Comparison of ENCODE assay signal across 21 cellular contexts in the genomic region with DNA sequence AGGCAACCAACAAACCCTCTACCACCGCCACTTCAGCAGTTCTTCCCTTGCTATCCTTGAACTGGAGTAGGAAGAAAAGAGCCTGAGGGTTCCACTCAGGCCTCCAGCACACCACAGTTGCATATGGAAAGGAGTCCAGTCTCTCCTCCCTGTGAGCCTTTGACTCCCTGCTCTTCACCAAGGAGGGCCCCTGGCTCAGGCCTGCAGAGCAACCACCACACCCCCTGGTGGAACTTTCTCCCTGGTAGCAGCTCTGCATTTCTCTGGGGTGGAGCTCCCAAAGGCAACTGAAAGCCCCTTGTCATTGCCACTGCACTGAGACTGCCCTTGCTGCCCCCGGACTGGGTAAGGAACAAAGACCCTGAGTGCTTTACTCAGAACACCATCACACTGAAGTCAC.
DNase-seq lines count a peak whose midpoint lies in the region; FAIRE-seq and TF ChIP-seq lines count a peak whose summit lies in the region.
"Had no signal": no experiment of that assay in that cellular context is flagged by ENCODE, and none has a peak within 500 bp of the region (broad histone marks: within the 10 kb centered on the region; RNA-seq: fewer than 3 reads in every experiment).

No MANE protein-coding gene starts in this region.

- H2BK5ac ChIP-seq in H1 (ENCODE audit: low read depth, low read length): 0 out of 2 replicates have a peak overlapping the region, but pooled peaks have one; percentile 8
- no peak overlapping the region for H2BK5ac ChIP-seq in mesendoderm (ENCODE audit: low read length)

- DNase-seq in ELF-1 (ENCODE audit: low read depth, low spot score) (peak; percentile 29), H1 (ENCODE audit: low read depth in 1 of 2, low spot score in 2 of 2) (no peak), mesendoderm (peak; percentile 31), superior temporal gyrus (ENCODE audit: extremely low spot score) (no peak), head of caudate nucleus (no peak)
- DNase-seq in activated CD4-positive, alpha-beta T cell treated with anti-CD3 and anti-CD28 coated beads for 4 hours: no peak
- DNase-seq in activated CD4-positive, alpha-beta T cell treated with anti-CD3 and anti-CD28 coated beads, Interleukin-2, amount 10 ng/mL, durations not matched to agents 24 days and 14 days: no peak
- DNase-seq: DMS153, EL, GM23248, KBM-7, NCI-H1105 treated with DMSO at 0.1 percent for 48 hours, NCI-H1694, NCI-H2081 treated with DMSO at 0.1 percent for 48 hours, NCI-H510A treated with DMSO at 0.1 percent for 48 hours, NCI-H774 had no signal

- no peaks in the 10 kb centered on the region for H3K23me2 ChIP-seq in H1 (ENCODE audit: low read depth, low read length)

- H4K91ac ChIP-seq in H1 (replicated peaks; ENCODE audit: insufficient read length, low read length): no peak overlapping the region

- H3K9ac ChIP-seq in H1 (replicated peaks in 1 of 4; ENCODE audit: extremely low read depth in 1 of 4, low read depth in 3 of 4, low read length in 3 of 4) (no peak overlapping the region), mesendoderm (ENCODE audit: low read length) (no peak overlapping the region)
- H3K9ac ChIP-seq: BLaER1, GM23248 had no signal

- no peak overlapping the region for H2BK12ac ChIP-seq in H1 (ENCODE audit: low read depth, low read length)

- H3K79me1 ChIP-seq in H1 (ENCODE audit: low read depth, low read length) (no peaks in the 10 kb centered on the region), mesendoderm (ENCODE audit: low read length) (no peaks in the 10 kb centered on the region)

- no peak overlapping the region for H2BK120ac ChIP-seq in H1 (replicated peaks; ENCODE audit: low read depth, low read length)
- no peak overlapping the region for H2BK120ac ChIP-seq in mesendoderm (ENCODE audit: low read depth, low read length)

- no peak; a peak in 1 of 4 replicates for TF ChIP-seq CTCF in H1 (IDR thresholded peaks at IDR 0.05; ENCODE audit: control extremely low read depth in 1 of 3, insufficient read depth in 1 of 3, low read depth in 1 of 3, low read length in 3 of 3)

- intact Hi-C loops in activated CD4-positive, alpha-beta T cell treated with anti-CD3 and anti-CD28 coated beads, Interleukin-2, amount 10 ng/mL, durations not matched to agents 24 days and 14 days (cut with micrococcal nuclease): no loop called here
- intact Hi-C loops in head of caudate nucleus (cut with DNase I): no loop called here

- H3K14ac ChIP-seq in H1 (ENCODE audit: insufficient read length): no peak overlapping the region

- H3K4ac ChIP-seq in H1 (replicated peaks; ENCODE audit: insufficient read length, low read depth, low read length) (no peak overlapping the region), mesendoderm (ENCODE audit: low read depth, low read length) (no peak overlapping the region)

- H4K5ac ChIP-seq in H1 (ENCODE audit: insufficient read length, low read depth, low read length) (no peak overlapping the region), mesendoderm (ENCODE audit: low read length) (no peak overlapping the region)

- H3K56ac ChIP-seq in H1 (replicated peaks; ENCODE audit: insufficient read length, low read depth, low read length) (no peak overlapping the region), mesendoderm (ENCODE audit: low read length) (no peak overlapping the region)

- H3K27me3 Mint-ChIP-seq in activated CD4-positive, alpha-beta T cell treated with anti-CD3 and anti-CD28 coated beads, Interleukin-2, amount 10 ng/mL, durations not matched to agents 24 days and 14 days: no peaks in the 10 kb centered on the region
- H3K27me3 Mint-ChIP-seq: CD4-positive, alpha-beta memory T cell had no signal

- H3K36me3 Mint-ChIP-seq in activated CD4-positive, alpha-beta T cell treated with anti-CD3 and anti-CD28 coated beads, Interleukin-2, amount 10 ng/mL, durations not matched to agents 24 days and 14 days (ENCODE audit: low read depth): no peaks in the 10 kb centered on the region

- H3K79me2 ChIP-seq in H1 (ENCODE audit: control insufficient read depth in 1 of 2, insufficient read depth in 2 of 2, low read length in 2 of 2): no peaks in the 10 kb centered on the region
- no peaks in the 10 kb centered on the region for H3K79me2 ChIP-seq in mesendoderm (ENCODE audit: control insufficient read depth, insufficient read depth, low read length)

- CTCF ChIA-PET in H1 (lab: Charles Lee; ENCODE audit: partially characterized antibody): interaction anchor here (0.9 kb wide), 1 partner anchor 18 kb away, joined by 3 read pairs; no protein-coding TSS in a partner anchor

- H3K27ac Mint-ChIP-seq in activated CD4-positive, alpha-beta T cell treated with anti-CD3 and anti-CD28 coated beads, Interleukin-2, amount 10 ng/mL, durations not matched to agents 24 days and 14 days: no peak overlapping the region

- H3K18ac ChIP-seq in H1 (ENCODE audit: extremely low read depth, low read length): no peak overlapping the region
- H3K18ac ChIP-seq in mesendoderm (ENCODE audit: low read length): no peak overlapping the region

- H4K20me1 ChIP-seq in H1 (replicated peaks in 1 of 2; ENCODE audit: control insufficient read depth in 1 of 2, insufficient read depth in 2 of 2, low read length in 2 of 2): no peaks in the 10 kb centered on the region
- H4K20me1 ChIP-seq: BLaER1 had no signal

- H3K4me2 ChIP-seq in H1 (ENCODE audit: insufficient read depth in 1 of 2, low read depth in 2 of 2, low read length in 2 of 2) (no peak overlapping the region), mesendoderm (ENCODE audit: low read length) (no peak overlapping the region)
- H3K4me2 ChIP-seq: BLaER1 had no signal

- H3K4me3 ChIP-seq in H1 (ENCODE audit: extremely low read depth in 1 of 4, insufficient read depth in 2 of 4, low read depth in 3 of 4, low read length in 4 of 4) (no peak overlapping the region), mesendoderm (ENCODE audit: low read length) (no peak overlapping the region)
- H3K4me3 ChIP-seq: BLaER1, GM23248 had no signal

- H3K9me3 Mint-ChIP-seq in activated CD4-positive, alpha-beta T cell treated with anti-CD3 and anti-CD28 coated beads, Interleukin-2, amount 10 ng/mL, durations not matched to agents 24 days and 14 days: no peaks in the 10 kb centered on the region

- no peak for TF ChIP-seq POLR2A in H1 (IDR thresholded peaks at IDR 0.05; ENCODE audit: control extremely low read depth in 1 of 2, low read depth in 2 of 2, low read length in 2 of 2)

- 96% methylated on average over 2 of the region's 2 CpGs; no CpG with 5 or more reads in 1 of the 2 experiments for WGBS in H1 (ENCODE audit: extremely low coverage in 1 of 2, insufficient coverage in 1 of 2, insufficient read length in 1 of 2, insufficient replicate concordance in 2 of 2, low coverage in 1 of 2, low lambda C conversion rate in 2 of 2, missing lambda C conversion rate in 1 of 2), 2 experiments
- no CpG with 5 or more reads among the region's 2 CpGs for WGBS in mesendoderm (ENCODE audit: extremely low coverage, insufficient coverage, low lambda C conversion rate)

- no peak for FAIRE-seq in H1 (lab: Jason Lieb, UNC)
- FAIRE-seq: A204.1, RCC 7860 had no signal

- H3K4me1 Mint-ChIP-seq in activated CD4-positive, alpha-beta T cell treated with anti-CD3 and anti-CD28 coated beads, Interleukin-2, amount 10 ng/mL, durations not matched to agents 24 days and 14 days: no peaks in the 10 kb centered on the region
- H3K4me1 Mint-ChIP-seq: CD4-positive, alpha-beta memory T cell had no signal

- H3K36me3 ChIP-seq in H1 (ENCODE audit: control insufficient read depth in 2 of 4, insufficient read depth in 4 of 4, low read length in 3 of 4): no peaks in the 10 kb centered on the region
- no peaks in the 10 kb centered on the region for H3K36me3 ChIP-seq in mesendoderm (ENCODE audit: control insufficient read depth, insufficient read depth, low read length)
- H3K36me3 ChIP-seq: BLaER1 had no signal

- no peak overlapping the region for H2BK20ac ChIP-seq in H1 (ENCODE audit: low read length)

- no peak overlapping the region for H2AK5ac ChIP-seq in H1 (ENCODE audit: low read depth, low read length)
- no peak overlapping the region for H2AK5ac ChIP-seq in mesendoderm (ENCODE audit: low read length)

- H3K4me1 ChIP-seq in H1 (replicated peaks in 1 of 4; ENCODE audit: control insufficient read depth in 3 of 4, insufficient read depth in 4 of 4, low read length in 3 of 4) (no peaks in the 10 kb centered on the region), mesendoderm (ENCODE audit: control insufficient read depth, low read depth, low read length) (peaks cover 2% of the 10 kb centered on the region)
- H3K4me1 ChIP-seq: BLaER1 had no signal

- H3K9me3 ChIP-seq in H1 (ENCODE audit: insufficient read depth in 2 of 2, low read depth in 1 of 2, low read length in 1 of 2): no peaks in the 10 kb centered on the region
- H3K9me3 ChIP-seq: BLaER1 had no signal

- H4K8ac ChIP-seq in H1 (ENCODE audit: extremely low read depth, insufficient read depth, low read length): no peak overlapping the region
- no peak overlapping the region for H4K8ac ChIP-seq in mesendoderm (ENCODE audit: low read depth, low read length)

- H3K4me3 Mint-ChIP-seq in activated CD4-positive, alpha-beta T cell treated with anti-CD3 and anti-CD28 coated beads, Interleukin-2, amount 10 ng/mL, durations not matched to agents 24 days and 14 days: no peak overlapping the region
- H3K4me3 Mint-ChIP-seq: CD4-positive, alpha-beta memory T cell had no signal

- no peak overlapping the region for H3K27ac ChIP-seq in H1 (ENCODE audit: low read depth, low read length)
- H3K27ac ChIP-seq in mesendoderm (ENCODE audit: low read depth, low read length): no peak overlapping the region
- H3K27ac ChIP-seq: BLaER1, GM23248 had no signal

- no peaks in the 10 kb centered on the region for H3K27me3 ChIP-seq in H1 (replicated peaks in 1 of 4; ENCODE audit: control insufficient read depth in 3 of 4, extremely low read depth in 1 of 4, insufficient read depth in 3 of 4, low read length in 3 of 4)
- H3K27me3 ChIP-seq in mesendoderm (ENCODE audit: insufficient read depth, low read length, poor library complexity): no peaks in the 10 kb centered on the region
- H3K27me3 ChIP-seq: BLaER1 had no signal

- no peak overlapping the region for H2AFZ ChIP-seq in H1 (ENCODE audit: low read length)
- H2AFZ ChIP-seq: GM23248 had no signal

- H2BK15ac ChIP-seq in H1 (ENCODE audit: low read length): no peak overlapping the region
- no peak overlapping the region for H2BK15ac ChIP-seq in mesendoderm (replicated peaks; ENCODE audit: low read depth)

- POLR2A ChIA-PET in H1 (lab: Charles Lee; ENCODE audit: partially characterized antibody): no interaction called here

- H3K23ac ChIP-seq in H1 (ENCODE audit: insufficient read length) (no peak overlapping the region), mesendoderm (ENCODE audit: low read length) (no peak overlapping the region)

- no peak for TF ChIP-seq EP300 in Ishikawa (IDR thresholded peaks at IDR 0.05; ENCODE audit: borderline replicate concordance)
- no peak for TF ChIP-seq EP300 in H1 (IDR thresholded peaks at IDR 0.05; ENCODE audit: borderline replicate concordance in 1 of 2, low read depth in 2 of 2, low read length in 2 of 2)

- TF ChIP-seq RAD21 in Ishikawa (IDR thresholded peaks at IDR 0.05; ENCODE audit: low read depth) (0 out of 2 replicates have a peak, but pooled peaks have one; percentile 13), H1 (IDR thresholded peaks at IDR 0.05 in 1 of 2, conservative IDR thresholded peaks at IDR 0.05 in 1 of 2; ENCODE audit: low read depth in 2 of 2, low read length in 2 of 2) (peak in 1 of 2 experiments; percentile 53; a peak in 3 of 4 replicates)

TF ChIP-seq in Ishikawa, 13 proteins besides CTCF, POLR2A, EP300 and RAD21 (continues in another document):
- no peak for TF ChIP-seq CEBPB (IDR thresholded peaks at IDR 0.05)

Comparison
In these comparisons a context has a peak if more than half of its experiments do, and no peak if none do; other contexts are left out.
1. DNase-seq: peak in ELF-1 (single experiment) and mesendoderm (single experiment); none in H1 (0 of 2), superior temporal gyrus (single experiment), activated CD4-positive, alpha-beta T cell treated with anti-CD3 and anti-CD28 coated beads for 4 hours (0 of 2), activated CD4-positive, alpha-beta T cell treated with anti-CD3 and anti-CD28 coated beads, Interleukin-2, amount 10 ng/mL, durations not matched to agents 24 days and 14 days (single experiment) and head of caudate nucleus (0 of 42).